ENCODE assay signal across 8 cellular contexts in the genomic region with DNA sequence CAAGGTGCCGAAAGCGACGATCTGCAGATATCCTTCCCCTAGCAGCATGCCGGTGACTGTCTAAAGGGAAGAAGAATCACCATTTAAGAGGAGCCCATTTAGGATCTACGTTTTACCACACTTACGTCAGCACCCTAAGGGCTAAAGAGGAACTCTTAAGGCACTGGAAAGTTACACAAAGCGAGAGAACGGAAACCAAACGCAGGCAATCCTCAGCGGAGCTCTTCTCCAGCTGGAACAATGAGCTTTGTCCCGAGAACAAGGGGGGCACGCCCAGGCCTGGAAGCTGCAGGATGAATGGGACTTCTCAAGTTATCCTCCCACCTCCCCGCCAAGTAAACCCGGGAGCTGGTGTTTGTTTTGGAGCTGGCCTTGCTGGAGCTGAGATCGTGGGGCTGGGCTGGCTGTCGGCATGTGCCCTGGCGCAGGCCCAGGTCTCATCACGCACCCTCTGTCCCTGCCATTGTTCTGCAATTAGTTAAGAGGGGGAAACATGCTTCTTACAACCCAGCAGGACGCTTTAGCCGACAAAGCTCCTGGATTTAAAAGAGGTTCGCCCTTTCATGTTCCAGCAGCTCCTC.
DNase-seq lines count a peak whose midpoint lies in the region; ATAC-seq, FAIRE-seq and TF ChIP-seq lines count a peak whose summit lies in the region.

No MANE protein-coding gene starts in this region.

- peak overlapping the region in 2 of 3 experiments; percentile 60 to 61 for H3K27ac Mint-ChIP-seq in nephron

- H3K27me3 Mint-ChIP-seq in nephron (ENCODE audit: low read depth): no peaks in the 10 kb centered on the region

- DNase-seq in DMS79 treated with DMSO at 0.1 percent for 48 hours (lab: John Stamatoyannopoulos, UW) (peak; percentile 63), NCI-H748 (lab: John Stamatoyannopoulos, UW; ENCODE audit: unreplicated experiment) (peak; percentile 94), epithelial cell of esophagus (ENCODE audit: low read depth) (peak; percentile 89), H54 (ENCODE audit: insufficient read length, low spot score) (no peak)

- H3K9me3 Mint-ChIP-seq in nephron: no peaks in the 10 kb centered on the region

- no peak for TF ChIP-seq POLR2A in H54 (IDR thresholded peaks at IDR 0.05; ENCODE audit: low read depth, low read length)

- peaks cover 53% of the 10 kb centered on the region for H3K4me1 Mint-ChIP-seq in nephron

- no peak overlapping the region for H3K4me3 ChIP-seq in epithelial cell of esophagus (ENCODE audit: low read length)

- ATAC-seq in GM21526 (IDR thresholded peaks at IDR 0.05; ENCODE audit: low FRiP score, unreplicated experiment) (no peak), HG02870 (IDR thresholded peaks at IDR 0.05; ENCODE audit: unreplicated experiment) (no peak), HG03378 (IDR thresholded peaks at IDR 0.05; ENCODE audit: unreplicated experiment) (no peak)

- no peak for TF ChIP-seq CTCF in epithelial cell of esophagus (IDR thresholded peaks at IDR 0.05; ENCODE audit: insufficient read depth, low read depth, low read length, missing control alignments)
- TF ChIP-seq CTCF in nephron (IDR thresholded peaks at IDR 0.05; ENCODE audit: unreplicated experiment in 3 of 3): no peak

- no peak for FAIRE-seq in H54 (lab: Jason Lieb, UNC)

- peaks cover 4% of the 10 kb centered on the region for H3K36me3 Mint-ChIP-seq in nephron (ENCODE audit: low read depth)

- H3K4me3 Mint-ChIP-seq in nephron: peak overlapping the region in 1 of 3 experiments; percentile 34
